36 cellular contexts compared by ENCODE assay signal in genomic region chr3:146827836-146828235, GRCh38.
"Had no signal": no experiment of that assay in that cellular context is flagged by ENCODE, and none has a peak within 500 bp of the region (broad histone marks: within the 10 kb centered on the region; RNA-seq: fewer than 3 reads in every experiment).

No MANE protein-coding gene starts in this region.

- H3K27me3 ChIP-seq: ascending aorta, cardiac muscle cell had no signal

- H3K4me1 ChIP-seq: ascending aorta had no signal

- H3K36me3 Mint-ChIP-seq: activated CD4-positive, alpha-beta memory T cell treated with anti-CD3 and anti-CD28 coated beads for 36 hours; activated naive CD4-positive, alpha-beta T cell treated with anti-CD3 and anti-CD28 coated beads, Interleukin-2, amount 50 U/mL, for 72 hours; activated naive CD8-positive, alpha-beta T cell treated with anti-CD3 and anti-CD28 coated beads for 36 hours; brain had no signal

- H3K9me3 Mint-ChIP-seq: activated B cell treated with CpG ODN at 0.5 μM for 24 hours; activated CD4-positive, alpha-beta T cell treated with anti-CD3 and anti-CD28 coated beads, Interleukin-2, amount 10 ng/mL, durations not matched to agents 24 days and 14 days; activated CD8-positive, alpha-beta T cell treated with anti-CD3 and anti-CD28 coated beads for 36 hours; activated naive CD8-positive, alpha-beta T cell treated with anti-CD3 and anti-CD28 coated beads for 36 hours; activated T-helper 1 cell treated with anti-CD3 and anti-CD28 coated beads, Interleukin-12 subunit alpha, Interleukin-12 subunit beta, Interleukin-2, Interleukin-4 antibody, amounts not matched to agents 30 ng/mL and 10 ng/mL and 1 ng/mL, durations not matched to agents 14 hours and 24 hours and 36 hours; brain; T-helper 1 cell treated with Interleukin-12 subunit alpha and Interleukin-12 subunit beta and Interleukin-4 antibody, amounts not matched to agents 30 μg/mL and 1 μg/mL, for 36 hours; T-helper 2 cell treated with Interferon-gamma antibody and Interleukin-4, amounts not matched to agents 5 μg/mL and 100 μg/mL, for 36 hours had no signal

- H3K4me3 Mint-ChIP-seq: activated B cell treated with CpG ODN at 0.5 μM for 24 hours; activated CD4-positive, alpha-beta memory T cell treated with anti-CD3 and anti-CD28 coated beads for 36 hours; activated CD4-positive, alpha-beta T cell treated with anti-CD3 and anti-CD28 coated beads, Interleukin-2, amount 10 ng/mL, durations not matched to agents 24 days and 14 days; activated CD8-positive, alpha-beta T cell treated with anti-CD3 and anti-CD28 coated beads for 36 hours; activated naive CD4-positive, alpha-beta T cell treated with anti-CD3 and anti-CD28 coated beads for 36 hours; activated naive CD8-positive, alpha-beta T cell treated with anti-CD3 and anti-CD28 coated beads for 36 hours; activated T-cell treated with anti-CD3 and anti-CD28 coated beads, Interleukin-2, amount 50 U/mL, for 4 hours; activated T-cell treated with anti-CD3 and anti-CD28 coated beads, Interleukin-2, amount 50 U/mL, for 72 hours; activated T-helper 1 cell treated with anti-CD3 and anti-CD28 coated beads, Interleukin-12 subunit alpha, Interleukin-12 subunit beta, Interleukin-2, Interleukin-4 antibody, amounts not matched to agents 30 ng/mL and 10 ng/mL and 1 ng/mL, durations not matched to agents 14 hours and 24 hours and 36 hours; activated T-helper 17 cell treated with anti-CD3 and anti-CD28 coated beads, Interleukin-2, amount 50 U/mL, for 72 hours; brain; central memory CD8-positive, alpha-beta T cell; T-helper 1 cell treated with Interleukin-12 subunit alpha and Interleukin-12 subunit beta and Interleukin-4 antibody, amounts not matched to agents 30 μg/mL and 1 μg/mL, for 36 hours; T-helper 2 cell treated with Interferon-gamma antibody and Interleukin-4, amounts not matched to agents 5 μg/mL and 100 μg/mL, for 36 hours had no signal

- H3K36me3 ChIP-seq: ascending aorta, cardiac muscle cell had no signal

- H3K4me1 Mint-ChIP-seq: activated B cell treated with CpG ODN at 0.5 μM for 24 hours; activated CD4-positive, alpha-beta T cell treated with anti-CD3 and anti-CD28 coated beads, Interleukin-2, amount 10 ng/mL, durations not matched to agents 24 days and 14 days; activated naive CD8-positive, alpha-beta T cell treated with anti-CD3 and anti-CD28 coated beads for 36 hours; activated T-helper 17 cell treated with anti-CD3 and anti-CD28 coated beads, Interleukin-2, amount 50 U/mL, for 72 hours; brain; central memory CD8-positive, alpha-beta T cell had no signal

- H3K4me3 ChIP-seq: ascending aorta, cardiac muscle cell had no signal

- H3K9me3 ChIP-seq: ascending aorta had no signal

- DNase-seq: activated B cell treated with CpG ODN at 0.5 μM for 24 hours; activated CD4-positive, alpha-beta memory T cell treated with anti-CD3 and anti-CD28 coated beads for 36 hours; activated CD4-positive, alpha-beta T cell treated with anti-CD3 and anti-CD28 coated beads for 4 hours; activated CD4-positive, alpha-beta T cell treated with anti-CD3 and anti-CD28 coated beads, Interleukin-2, amount 10 ng/mL, durations not matched to agents 24 days and 14 days; activated CD4-positive, alpha-beta T cell treated with anti-CD3 and anti-CD28 coated beads, Interleukin-2, amount 50 U/mL, for 1 hour; activated CD4-positive, alpha-beta T cell treated with anti-CD3 and anti-CD28 coated beads, Interleukin-2, amount 50 U/mL, for 4 hours; activated CD4-positive, CD25-positive, alpha-beta regulatory T cell treated with anti-CD3 and anti-CD28 coated beads, Interleukin-2, amount 50 U/mL, for 72 hours; activated CD8-positive, alpha-beta memory T cell treated with anti-CD3 and anti-CD28 coated beads, Interleukin-2, amount 50 U/mL, for 4 hours; activated CD8-positive, alpha-beta T cell treated with anti-CD3 and anti-CD28 coated beads for 36 hours; activated effector memory CD4-positive, alpha-beta T cell treated with anti-CD3 and anti-CD28 coated beads, Interleukin-2, amount 50 U/mL, for 16 hours; activated gamma-delta T cell treated with Interleukin-2 at 50 U/mL for 16 hours; activated naive CD4-positive, alpha-beta T cell; activated naive CD4-positive, alpha-beta T cell treated with anti-CD3 and anti-CD28 coated beads for 36 hours; activated naive CD4-positive, alpha-beta T cell treated with anti-CD3 and anti-CD28 coated beads, Interleukin-2, amount 50 U/mL, for 16 hours; activated naive CD8-positive, alpha-beta T cell treated with anti-CD3 and anti-CD28 coated beads for 36 hours; activated T-cell treated with anti-CD3 and anti-CD28 coated beads for 4 hours; activated T-cell treated with anti-CD3 and anti-CD28 coated beads, Interleukin-2, amount 50 U/mL, for 1 hour; activated T-cell treated with anti-CD3 and anti-CD28 coated beads, Interleukin-2, amount 50 U/mL, for 4 hours; activated T-cell treated with anti-CD3 and anti-CD28 coated beads, Interleukin-2, amount 50 U/mL, for 72 hours; amygdala; anterior cingulate cortex; caudate nucleus; cerebellar nuclear complex; T-helper 1 cell; T-helper 2 cell; T-helper 9 cell had no signal

- H3K27me3 Mint-ChIP-seq: activated B cell treated with CpG ODN at 0.5 μM for 24 hours; activated CD4-positive, alpha-beta memory T cell treated with anti-CD3 and anti-CD28 coated beads for 36 hours; activated CD4-positive, alpha-beta T cell treated with anti-CD3 and anti-CD28 coated beads, Interleukin-2, amount 10 ng/mL, durations not matched to agents 24 days and 14 days; activated CD8-positive, alpha-beta T cell treated with anti-CD3 and anti-CD28 coated beads for 36 hours; activated naive CD8-positive, alpha-beta T cell treated with anti-CD3 and anti-CD28 coated beads for 36 hours; activated T-helper 17 cell treated with anti-CD3 and anti-CD28 coated beads, Interleukin-2, amount 50 U/mL, for 72 hours; central memory CD8-positive, alpha-beta T cell had no signal

- ATAC-seq: activated CD8-positive, alpha-beta T cell treated with anti-CD3 and anti-CD28 coated beads for 36 hours; activated naive CD4-positive, alpha-beta T cell treated with anti-CD3 and anti-CD28 coated beads, Interleukin-2, amount 50 U/mL, for 72 hours; activated T-cell treated with anti-CD3 and anti-CD28 coated beads, Interleukin-2, amount 50 U/mL, for 4 hours; activated T-cell treated with anti-CD3 and anti-CD28 coated beads, Interleukin-2, amount 50 U/mL, for 72 hours; activated T-helper 17 cell treated with anti-CD3 and anti-CD28 coated beads, Interleukin-2, amount 50 U/mL, for 72 hours had no signal

- H3K27ac Mint-ChIP-seq: activated B cell treated with CpG ODN at 0.5 μM for 24 hours; activated CD4-positive, alpha-beta memory T cell treated with anti-CD3 and anti-CD28 coated beads for 36 hours; activated CD4-positive, alpha-beta T cell treated with anti-CD3 and anti-CD28 coated beads, Interleukin-2, amount 10 ng/mL, durations not matched to agents 24 days and 14 days; activated CD8-positive, alpha-beta T cell treated with anti-CD3 and anti-CD28 coated beads for 36 hours; activated naive CD4-positive, alpha-beta T cell treated with anti-CD3 and anti-CD28 coated beads for 36 hours; activated naive CD4-positive, alpha-beta T cell treated with anti-CD3 and anti-CD28 coated beads, Interleukin-2, amount 50 U/mL, for 72 hours; activated naive CD8-positive, alpha-beta T cell treated with anti-CD3 and anti-CD28 coated beads for 36 hours; activated T-cell treated with anti-CD3 and anti-CD28 coated beads, Interleukin-2, amount 50 U/mL, for 72 hours; activated T-helper 1 cell treated with anti-CD3 and anti-CD28 coated beads, Interleukin-12 subunit alpha, Interleukin-12 subunit beta, Interleukin-2, Interleukin-4 antibody, amounts not matched to agents 30 ng/mL and 10 ng/mL and 1 ng/mL, durations not matched to agents 14 hours and 24 hours and 36 hours; activated T-helper 17 cell treated with anti-CD3 and anti-CD28 coated beads, Interleukin-2, amount 50 U/mL, for 72 hours; brain; T-helper 1 cell treated with Interleukin-12 subunit alpha and Interleukin-12 subunit beta and Interleukin-4 antibody, amounts not matched to agents 30 μg/mL and 1 μg/mL, for 36 hours; T-helper 2 cell treated with Interferon-gamma antibody and Interleukin-4, amounts not matched to agents 5 μg/mL and 100 μg/mL, for 36 hours had no signal

- H3K27ac ChIP-seq: ascending aorta, cardiac muscle cell, VCaP had no signal
